8 cellular contexts compared by ENCODE assay signal in the genomic region with DNA sequence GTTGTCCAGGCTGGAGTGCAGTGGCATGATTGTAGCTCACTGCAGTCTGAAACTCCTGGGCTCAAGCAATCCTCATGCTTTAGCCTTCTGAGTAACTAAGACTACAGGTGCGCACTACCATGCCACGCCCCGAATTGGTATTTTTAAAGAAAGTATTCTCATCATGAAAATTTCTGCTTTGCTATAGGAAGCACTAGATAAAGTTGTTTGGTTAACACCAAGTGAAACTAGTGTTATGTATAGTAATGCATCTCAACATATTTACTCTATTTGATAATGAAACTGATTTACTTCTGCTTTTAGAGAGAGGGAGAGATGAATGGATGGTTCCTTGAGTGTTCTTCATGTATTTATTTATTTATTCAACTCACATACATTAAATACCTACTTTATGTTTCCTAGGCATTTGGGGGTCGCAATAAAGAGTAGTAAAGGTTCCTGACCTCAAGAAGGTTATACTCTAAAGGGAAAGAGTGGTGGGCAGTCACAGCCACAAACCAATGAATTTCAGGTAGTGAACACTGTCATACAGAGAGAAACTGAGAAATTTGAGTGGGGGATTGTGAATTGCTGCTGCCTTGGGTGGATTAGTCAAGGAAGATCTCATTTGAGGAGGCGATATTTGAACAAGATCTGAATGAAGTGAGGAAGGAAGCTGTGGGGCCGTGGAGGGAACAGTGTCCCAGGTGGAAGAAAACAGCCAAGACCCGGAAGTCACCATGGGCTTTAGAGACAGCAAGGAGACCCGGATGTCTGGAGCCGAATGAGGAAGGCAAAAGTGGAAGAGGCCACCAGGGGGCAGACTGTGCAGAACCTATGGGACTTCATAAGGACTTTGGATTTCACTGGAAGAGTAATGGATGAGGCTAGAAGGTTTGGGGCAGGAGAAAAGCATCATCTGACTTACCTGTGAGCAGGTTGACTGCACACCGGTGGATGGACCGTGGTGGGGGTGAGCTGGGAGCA.
DNase-seq lines count a peak whose midpoint lies in the region; ATAC-seq lines count a peak whose summit lies in the region.

No MANE protein-coding gene starts in this region.

- no peak overlapping the region for H3K4me3 Mint-ChIP-seq in T-helper 17 cell

- H3K4me1 Mint-ChIP-seq in T-helper 17 cell: peaks cover 14% of the 10 kb centered on the region

- peak; percentile 20 for DNase-seq in NCI-H345 (lab: John Stamatoyannopoulos, UW)
- DNase-seq in NCI-H345 treated with DMSO at 0.1 percent for 48 hours (lab: John Stamatoyannopoulos, UW; ENCODE audit: unreplicated experiment): no peak
- DNase-seq in HuH-7 (ENCODE audit: low spot score): peak; percentile 56
- peak in 2 of 3 donors; percentile 9 to 30 for DNase-seq in T-helper 17 cell
- peak; percentile 24 for DNase-seq in dedifferentiated amniotic fluid mesenchymal stem cell (ENCODE audit: extremely low spot score)
- DNase-seq in midbrain (lab: John Stamatoyannopoulos, UW): peak; percentile 2
- no peak for DNase-seq in NCI-H1436 treated with DMSO at 0.1 percent for 48 hours (lab: John Stamatoyannopoulos, UW)

- no peak overlapping the region for H3K27ac Mint-ChIP-seq in T-helper 17 cell

- peaks cover 4% of the 10 kb centered on the region for H3K27me3 Mint-ChIP-seq in T-helper 17 cell

- no peaks in the 10 kb centered on the region for H3K9me3 ChIP-seq in T-helper 17 cell (ENCODE audit: control insufficient read depth, low read length, poor library complexity, severe bottlenecking)

- no peaks in the 10 kb centered on the region for H3K36me3 Mint-ChIP-seq in T-helper 17 cell (ENCODE audit: low read depth)

- ATAC-seq in GM21515 (IDR thresholded peaks at IDR 0.05; ENCODE audit: unreplicated experiment) (peak; percentile 71), T-helper 17 cell (no peak)

Comparison
In these comparisons a context has a peak if more than half of its experiments do, and no peak if none do; other contexts are left out.
1. DNase-seq: peak in NCI-H345 (single experiment), HuH-7 (single experiment), T-helper 17 cell (2 of 3), dedifferentiated amniotic fluid mesenchymal stem cell (single experiment) and midbrain (single experiment); none in NCI-H345 treated with DMSO at 0.1 percent for 48 hours (single experiment) and NCI-H1436 treated with DMSO at 0.1 percent for 48 hours (single experiment).